In the genomic region with DNA sequence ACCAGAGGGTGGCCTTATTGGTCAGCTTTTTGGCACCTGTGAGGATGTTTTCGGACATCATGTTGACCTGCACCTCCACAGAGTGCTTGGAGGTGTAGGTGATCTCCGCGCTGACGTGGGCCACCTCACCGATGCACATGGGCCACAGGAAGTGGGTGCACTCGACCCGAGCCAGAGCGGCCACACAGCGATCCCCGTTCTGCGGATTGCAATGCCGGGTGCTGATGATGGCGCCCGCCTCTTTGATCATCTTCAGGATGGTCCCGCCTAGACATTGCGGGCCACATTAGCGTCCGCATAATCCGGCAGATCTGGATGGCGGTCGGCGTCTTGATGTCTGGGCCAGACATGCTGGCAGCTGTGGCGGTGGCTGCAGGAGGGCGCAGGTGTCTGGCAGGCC, we compare ENCODE assay signal across 1 cellular context.
TF ChIP-seq lines count a peak whose summit lies in the region.

No MANE protein-coding gene starts in this region.

TF ChIP-seq in GM23338, 12 proteins besides CTCF, POLR2A, EP300 and RAD21 (continued from another document):
- TF ChIP-seq, protein P1, sequence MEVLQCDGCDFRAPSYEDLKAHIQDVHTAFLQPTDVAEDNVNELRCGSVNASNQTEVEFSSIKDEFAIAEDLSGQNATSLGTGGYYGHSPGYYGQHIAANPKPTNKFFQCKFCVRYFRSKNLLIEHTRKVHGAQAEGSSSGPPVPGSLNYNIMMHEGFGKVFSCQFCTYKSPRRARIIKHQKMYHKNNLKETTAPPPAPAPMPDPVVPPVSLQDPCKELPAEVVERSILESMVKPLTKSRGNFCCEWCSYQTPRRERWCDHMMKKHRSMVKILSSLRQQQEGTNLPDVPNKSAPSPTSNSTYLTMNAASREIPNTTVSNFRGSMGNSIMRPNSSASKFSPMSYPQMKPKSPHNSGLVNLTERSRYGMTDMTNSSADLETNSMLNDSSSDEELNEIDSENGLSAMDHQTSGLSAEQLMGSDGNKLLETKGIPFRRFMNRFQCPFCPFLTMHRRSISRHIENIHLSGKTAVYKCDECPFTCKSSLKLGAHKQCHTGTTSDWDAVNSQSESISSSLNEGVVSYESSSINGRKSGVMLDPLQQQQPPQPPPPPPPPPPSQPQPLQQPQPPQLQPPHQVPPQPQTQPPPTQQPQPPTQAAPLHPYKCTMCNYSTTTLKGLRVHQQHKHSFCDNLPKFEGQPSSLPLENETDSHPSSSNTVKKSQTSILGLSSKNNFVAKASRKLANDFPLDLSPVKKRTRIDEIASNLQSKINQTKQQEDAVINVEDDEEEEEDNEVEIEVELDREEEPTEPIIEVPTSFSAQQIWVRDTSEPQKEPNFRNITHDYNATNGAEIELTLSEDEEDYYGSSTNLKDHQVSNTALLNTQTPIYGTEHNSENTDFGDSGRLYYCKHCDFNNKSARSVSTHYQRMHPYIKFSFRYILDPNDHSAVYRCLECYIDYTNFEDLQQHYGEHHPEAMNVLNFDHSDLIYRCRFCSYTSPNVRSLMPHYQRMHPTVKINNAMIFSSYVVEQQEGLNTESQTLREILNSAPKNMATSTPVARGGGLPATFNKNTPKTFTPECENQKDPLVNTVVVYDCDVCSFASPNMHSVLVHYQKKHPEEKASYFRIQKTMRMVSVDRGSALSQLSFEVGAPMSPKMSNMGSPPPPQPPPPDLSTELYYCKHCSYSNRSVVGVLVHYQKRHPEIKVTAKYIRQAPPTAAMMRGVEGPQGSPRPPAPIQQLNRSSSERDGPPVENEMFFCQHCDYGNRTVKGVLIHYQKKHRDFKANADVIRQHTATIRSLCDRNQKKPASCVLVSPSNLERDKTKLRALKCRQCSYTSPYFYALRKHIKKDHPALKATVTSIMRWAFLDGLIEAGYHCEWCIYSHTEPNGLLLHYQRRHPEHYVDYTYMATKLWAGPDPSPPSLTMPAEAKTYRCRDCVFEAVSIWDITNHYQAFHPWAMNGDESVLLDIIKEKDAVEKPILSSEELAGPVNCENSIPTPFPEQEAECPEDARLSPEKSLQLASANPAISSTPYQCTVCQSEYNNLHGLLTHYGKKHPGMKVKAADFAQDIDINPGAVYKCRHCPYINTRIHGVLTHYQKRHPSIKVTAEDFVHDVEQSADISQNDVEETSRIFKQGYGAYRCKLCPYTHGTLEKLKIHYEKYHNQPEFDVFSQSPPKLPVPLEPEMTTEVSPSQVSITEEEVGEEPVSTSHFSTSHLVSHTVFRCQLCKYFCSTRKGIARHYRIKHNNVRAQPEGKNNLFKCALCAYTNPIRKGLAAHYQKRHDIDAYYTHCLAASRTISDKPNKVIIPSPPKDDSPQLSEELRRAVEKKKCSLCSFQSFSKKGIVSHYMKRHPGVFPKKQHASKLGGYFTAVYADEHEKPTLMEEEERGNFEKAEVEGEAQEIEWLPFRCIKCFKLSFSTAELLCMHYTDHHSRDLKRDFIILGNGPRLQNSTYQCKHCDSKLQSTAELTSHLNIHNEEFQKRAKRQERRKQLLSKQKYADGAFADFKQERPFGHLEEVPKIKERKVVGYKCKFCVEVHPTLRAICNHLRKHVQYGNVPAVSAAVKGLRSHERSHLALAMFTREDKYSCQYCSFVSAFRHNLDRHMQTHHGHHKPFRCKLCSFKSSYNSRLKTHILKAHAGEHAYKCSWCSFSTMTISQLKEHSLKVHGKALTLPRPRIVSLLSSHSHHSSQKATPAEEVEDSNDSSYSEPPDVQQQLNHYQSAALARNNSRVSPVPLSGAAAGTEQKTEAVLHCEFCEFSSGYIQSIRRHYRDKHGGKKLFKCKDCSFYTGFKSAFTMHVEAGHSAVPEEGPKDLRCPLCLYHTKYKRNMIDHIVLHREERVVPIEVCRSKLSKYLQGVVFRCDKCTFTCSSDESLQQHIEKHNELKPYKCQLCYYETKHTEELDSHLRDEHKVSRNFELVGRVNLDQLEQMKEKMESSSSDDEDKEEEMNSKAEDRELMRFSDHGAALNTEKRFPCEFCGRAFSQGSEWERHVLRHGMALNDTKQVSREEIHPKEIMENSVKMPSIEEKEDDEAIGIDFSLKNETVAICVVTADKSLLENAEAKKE (CRISPR knock-in tag; IDR thresholded peaks at IDR 0.05): no peak
- TF ChIP-seq NANOG (IDR thresholded peaks at IDR 0.05; ENCODE audit: borderline replicate concordance): no peak
- TF ChIP-seq POLR2AphosphoS5 (IDR thresholded peaks at IDR 0.05; ENCODE audit: low read depth): no peak
- no peak for TF ChIP-seq JUNB (IDR thresholded peaks at IDR 0.05; ENCODE audit: unreplicated experiment)
- TF ChIP-seq EZH2phosphoT487 (IDR thresholded peaks at IDR 0.05; ENCODE audit: unreplicated experiment): no peak
- TF ChIP-seq EZH2 (IDR thresholded peaks at IDR 0.05; ENCODE audit: low read depth, unreplicated experiment): no peak
- TF ChIP-seq, protein P2, sequence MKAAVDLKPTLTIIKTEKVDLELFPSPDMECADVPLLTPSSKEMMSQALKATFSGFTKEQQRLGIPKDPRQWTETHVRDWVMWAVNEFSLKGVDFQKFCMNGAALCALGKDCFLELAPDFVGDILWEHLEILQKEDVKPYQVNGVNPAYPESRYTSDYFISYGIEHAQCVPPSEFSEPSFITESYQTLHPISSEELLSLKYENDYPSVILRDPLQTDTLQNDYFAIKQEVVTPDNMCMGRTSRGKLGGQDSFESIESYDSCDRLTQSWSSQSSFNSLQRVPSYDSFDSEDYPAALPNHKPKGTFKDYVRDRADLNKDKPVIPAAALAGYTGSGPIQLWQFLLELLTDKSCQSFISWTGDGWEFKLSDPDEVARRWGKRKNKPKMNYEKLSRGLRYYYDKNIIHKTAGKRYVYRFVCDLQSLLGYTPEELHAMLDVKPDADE (IDR thresholded peaks at IDR 0.05): no peak
